6 cellular contexts compared by ENCODE assay signal in the genomic region with DNA sequence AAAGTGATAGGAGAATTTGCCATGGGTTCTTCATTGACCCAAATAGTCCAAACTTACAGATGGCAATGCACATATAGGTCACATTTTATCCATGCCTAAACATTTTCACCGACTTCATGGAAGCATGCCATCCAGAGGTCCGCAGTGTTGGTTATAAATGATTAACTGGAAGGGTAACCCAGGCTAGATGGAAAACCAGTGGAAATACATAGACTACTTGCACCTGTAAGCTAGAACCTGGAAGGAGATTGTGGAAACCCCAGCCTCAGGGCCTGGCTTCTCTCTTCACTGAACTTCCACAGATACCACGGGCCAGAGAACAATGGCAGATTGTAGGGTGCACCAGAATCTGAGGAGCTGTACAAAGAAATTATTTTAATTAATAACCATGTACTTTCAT.
"Had no signal": no experiment of that assay in that cellular context is flagged by ENCODE, and none has a peak within 500 bp of the region (broad histone marks: within the 10 kb centered on the region; RNA-seq: fewer than 3 reads in every experiment).

No MANE protein-coding gene starts in this region.

- ATAC-seq: K562 had no signal

- H3K27ac Mint-ChIP-seq: H9 had no signal

- DNase-seq: GM23248, H9, HCEC 1CT, IMR-90, KG1 had no signal

- H3K4me3 ChIP-seq: GM23248, K562 had no signal

- H3K4me3 Mint-ChIP-seq: H9 had no signal

- H3K27ac ChIP-seq: GM23248 had no signal

- H2AFZ ChIP-seq: GM23248 had no signal
